In the genomic region with DNA sequence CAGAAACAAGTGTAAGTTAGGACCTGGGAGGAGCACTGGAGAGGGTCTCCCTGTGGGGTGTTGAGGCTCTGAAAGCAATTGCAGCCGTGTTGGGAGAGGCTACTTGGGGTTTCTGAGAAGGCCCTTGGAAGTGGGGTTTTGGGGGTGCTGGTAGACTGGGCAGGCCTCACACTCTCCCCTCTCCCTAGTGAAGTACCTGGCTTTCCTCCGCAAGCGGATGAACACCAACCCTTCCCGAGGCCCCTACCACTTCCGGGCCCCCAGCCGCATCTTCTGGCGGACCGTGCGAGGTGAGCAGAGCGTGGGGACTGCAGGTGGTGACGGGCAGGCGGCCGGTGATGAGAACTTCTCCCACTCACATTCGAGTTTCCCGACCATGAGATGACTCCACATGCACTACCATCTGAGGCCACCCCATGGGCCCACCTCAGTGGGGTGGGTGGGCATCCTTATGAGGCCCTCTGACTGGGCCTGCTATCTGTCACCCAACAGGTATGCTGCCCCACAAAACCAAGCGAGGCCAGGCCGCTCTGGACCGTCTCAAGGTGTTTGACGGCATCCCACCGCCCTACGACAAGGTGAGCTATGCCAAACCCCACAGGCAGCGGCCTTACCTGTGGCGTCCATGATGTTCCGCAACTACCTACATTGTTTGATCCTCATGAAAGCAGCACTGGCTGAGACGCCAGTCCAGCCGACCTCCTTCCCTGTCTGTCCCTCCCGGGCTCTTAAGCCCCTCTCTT, we compare ENCODE assay signal across 4 cellular contexts.
A peak's percentile ranks its signal among the peaks of the same experiment; 100 is the strongest.
ATAC-seq and TF ChIP-seq lines count a peak whose summit lies in the region.

No MANE protein-coding gene starts in this region.

- H3K4me1 ChIP-seq in OCI-LY3 (ENCODE audit: low read length) (peaks cover 24% of the 10 kb centered on the region), mucosa of rectum (ENCODE audit: control insufficient read depth in 2 of 2, insufficient read depth in 2 of 2, low read length in 2 of 2) (peaks cover 17 to 23% of the 10 kb centered on the region in 2 donors)

- H3K36me3 ChIP-seq in OCI-LY3 (replicated peaks; ENCODE audit: low read depth, low read length) (peaks cover 54% of the 10 kb centered on the region), mucosa of rectum (ENCODE audit: control insufficient read depth in 2 of 2, insufficient read depth in 2 of 2, low read length in 2 of 2) (peaks cover 36 to 39% of the 10 kb centered on the region in 2 donors)

- no peaks in the 10 kb centered on the region for H3K9me3 ChIP-seq in OCI-LY3 (ENCODE audit: insufficient read depth, low read length)
- no peaks in the 10 kb centered on the region for H3K9me3 ChIP-seq in mucosa of rectum (ENCODE audit: control insufficient read depth in 2 of 2, low read length in 2 of 2)

- H3K27ac ChIP-seq in OCI-LY3 (ENCODE audit: low read length) (peak overlapping the region; percentile 83), mucosa of rectum (ENCODE audit: low read depth in 2 of 2, low read length in 2 of 2) (peak overlapping the region; percentile 9 to 52)

- H2AFZ ChIP-seq in OCI-LY3 (ENCODE audit: low read depth, low read length): no peak overlapping the region

- H3K79me2 ChIP-seq in OCI-LY3 (ENCODE audit: low read length): peaks cover 46% of the 10 kb centered on the region

- peak overlapping the region; percentile 77 for H3K4me2 ChIP-seq in OCI-LY3 (ENCODE audit: low read length)

- peak overlapping the region; percentile 87 for H3K4me3 ChIP-seq in OCI-LY3 (ENCODE audit: low read length)
- peak overlapping the region in 1 of 2 donors; percentile 98 for H3K4me3 ChIP-seq in mucosa of rectum (ENCODE audit: low read length in 2 of 2)

- TF ChIP-seq CTCF in OCI-LY3 (IDR thresholded peaks at IDR 0.05; ENCODE audit: low read depth, low read length): no peak

- H3K27me3 ChIP-seq in OCI-LY3 (ENCODE audit: low read depth, low read length) (no peaks in the 10 kb centered on the region), mucosa of rectum (ENCODE audit: control insufficient read depth in 2 of 2, insufficient read depth in 2 of 2, low read length in 2 of 2) (no peaks in the 10 kb centered on the region)

- ATAC-seq in HG03045 (IDR thresholded peaks at IDR 0.05; ENCODE audit: unreplicated experiment): no peak
- no peak for ATAC-seq in GM19452 (IDR thresholded peaks at IDR 0.05; ENCODE audit: unreplicated experiment)

- H3K9ac ChIP-seq in OCI-LY3 (ENCODE audit: low read length): peak overlapping the region; percentile 99
- H3K9ac ChIP-seq in mucosa of rectum (ENCODE audit: low read depth in 1 of 2, low read length in 2 of 2): peak overlapping the region in 1 of 2 donors; percentile 97

- H4K20me1 ChIP-seq in OCI-LY3 (ENCODE audit: insufficient read depth, low read length): peaks cover 34% of the 10 kb centered on the region
